In the genomic region with DNA sequence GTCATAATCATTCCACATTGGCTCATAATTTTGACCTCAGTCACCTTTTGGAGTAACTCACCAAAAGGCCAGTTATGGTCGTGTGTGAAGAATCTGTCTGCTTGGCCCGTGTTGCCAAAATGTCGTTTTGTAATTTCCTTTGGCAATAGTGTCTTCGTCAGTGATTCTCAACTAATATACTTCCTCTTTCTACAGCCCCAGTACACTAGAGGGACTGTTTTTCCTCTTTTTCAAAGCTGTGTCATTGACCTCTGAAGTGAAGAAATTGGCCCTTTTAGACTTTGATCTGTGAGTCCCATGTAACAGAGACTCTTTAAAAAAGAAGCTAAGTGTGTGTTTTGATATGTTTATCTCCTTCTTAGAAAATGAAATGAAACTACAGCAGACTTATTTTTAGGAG, we compare ENCODE assay signal across 1 cellular context.
TF ChIP-seq lines count a peak whose summit lies in the region.

No MANE protein-coding gene starts in this region.

TF ChIP-seq in HepG2, 621 proteins besides CTCF, POLR2A, EP300 and RAD21 (continued from another document and continues in another):
- TF ChIP-seq ZNF644 (CRISPR knock-in tag; IDR thresholded peaks at IDR 0.05; ENCODE audit: low read depth) (no peak), HOXA5 (CRISPR knock-in tag; IDR thresholded peaks at IDR 0.05) (no peak), ZSCAN9 (CRISPR knock-in tag; IDR thresholded peaks at IDR 0.05; ENCODE audit: borderline replicate concordance) (no peak), FOXA1 (IDR thresholded peaks at IDR 0.05) (no peak), FOXA1 (CRISPR knock-in tag; IDR thresholded peaks at IDR 0.05) (0 out of 2 replicates have a peak, but pooled peaks have one; percentile 4), BCL6 (CRISPR knock-in tag; IDR thresholded peaks at IDR 0.05) (peak; percentile 48; the same call in 1 of the 2 replicates), ZNF333 (CRISPR knock-in tag; IDR thresholded peaks at IDR 0.05; ENCODE audit: borderline replicate concordance) (no peak), RXRB (CRISPR knock-in tag; IDR thresholded peaks at IDR 0.05; ENCODE audit: borderline replicate concordance) (peak; percentile 97), ZNF20 (CRISPR knock-in tag; IDR thresholded peaks at IDR 0.05) (no peak), CENPT (CRISPR knock-in tag; IDR thresholded peaks at IDR 0.05; ENCODE audit: low read depth) (no peak), ZFP37 (CRISPR knock-in tag; IDR thresholded peaks at IDR 0.05; ENCODE audit: borderline replicate concordance) (no peak), AGO2 (optimal IDR thresholded peaks at IDR 0.05; ENCODE audit: low read depth, low read length) (no peak), HDAC1 (CRISPR knock-in tag; IDR thresholded peaks at IDR 0.05) (0 out of 2 replicates have a peak, but pooled peaks have one; percentile 42), CREM (IDR thresholded peaks at IDR 0.05) (peak; percentile 58), CREM (CRISPR knock-in tag; IDR thresholded peaks at IDR 0.05) (no peak), ZNF205 (CRISPR knock-in tag; IDR thresholded peaks at IDR 0.05) (no peak), ZNF121 (CRISPR knock-in tag; IDR thresholded peaks at IDR 0.05) (peak; percentile 59; the same call in 1 of the 2 replicates), ETV5 (CRISPR knock-in tag; IDR thresholded peaks at IDR 0.05; ENCODE audit: borderline replicate concordance) (peak; percentile 49; the same call in 1 of the 2 replicates), ZFY (CRISPR knock-in tag; IDR thresholded peaks at IDR 0.05) (no peak), ARID2 (CRISPR knock-in tag; IDR thresholded peaks at IDR 0.05; ENCODE audit: borderline replicate concordance) (no peak), HES4 (CRISPR knock-in tag; IDR thresholded peaks at IDR 0.05; ENCODE audit: borderline replicate concordance) (no peak), STAT5B (CRISPR knock-in tag; IDR thresholded peaks at IDR 0.05) (no peak), CREB1 (IDR thresholded peaks at IDR 0.05) (no peak), CREB1 (CRISPR knock-in tag; IDR thresholded peaks at IDR 0.05) (peak; percentile 71; the same call in 1 of the 2 replicates), PPARG (CRISPR knock-in tag; conservative IDR thresholded peaks at IDR 0.05) (peak; percentile 47; the same call in 1 of the 2 replicates), ZNF768 (CRISPR knock-in tag; IDR thresholded peaks at IDR 0.05) (no peak), TCF7 (IDR thresholded peaks at IDR 0.05; ENCODE audit: low read depth) (peak; percentile 28), RFX5 (IDR thresholded peaks at IDR 0.05; ENCODE audit: low read depth, low read length) (no peak), XRCC5 (optimal IDR thresholded peaks at IDR 0.05; ENCODE audit: low read length) (no peak), FOXK1 (CRISPR knock-in tag; IDR thresholded peaks at IDR 0.05; ENCODE audit: borderline replicate concordance, low read depth) (peak; percentile 49; the same call in 1 of the 2 replicates), ISL2 (CRISPR knock-in tag; IDR thresholded peaks at IDR 0.05) (peak; percentile 74), HOXA9 (CRISPR knock-in tag; IDR thresholded peaks at IDR 0.05; ENCODE audit: borderline replicate concordance) (no peak), HDAC6 (IDR thresholded peaks at IDR 0.05; ENCODE audit: low read depth, low read length) (no peak), TEAD2 (CRISPR knock-in tag; IDR thresholded peaks at IDR 0.05) (no peak), NR2F2 (IDR thresholded peaks at IDR 0.05; ENCODE audit: borderline replicate concordance, low read depth) (peak; percentile 72; the same call in 1 of the 2 replicates), ASH2L (IDR thresholded peaks at IDR 0.05; ENCODE audit: insufficient read length, low read depth, low read length) (peak; percentile 51), SATB2 (CRISPR knock-in tag; IDR thresholded peaks at IDR 0.05) (no peak), SALL1 (CRISPR knock-in tag; IDR thresholded peaks at IDR 0.05) (no peak), ZNF33A (CRISPR knock-in tag; IDR thresholded peaks at IDR 0.05; ENCODE audit: borderline replicate concordance) (no peak), RARA (CRISPR knock-in tag; IDR thresholded peaks at IDR 0.05) (peak; percentile 53), HDAC2 (CRISPR knock-in tag; IDR thresholded peaks at IDR 0.05) (0 out of 2 replicates have a peak, but pooled peaks have one; percentile 47), CEBPG (CRISPR knock-in tag; IDR thresholded peaks at IDR 0.05) (peak; percentile 77), ZMYM2 (CRISPR knock-in tag; IDR thresholded peaks at IDR 0.05) (no peak), TGIF2 (CRISPR knock-in tag; IDR thresholded peaks at IDR 0.05) (no peak), MXI1 (IDR thresholded peaks at IDR 0.05; ENCODE audit: borderline replicate concordance, low read depth, low read length) (0 out of 3 replicates have a peak, but pooled peaks have one; percentile 2), ZNF557 (CRISPR knock-in tag; IDR thresholded peaks at IDR 0.05) (no peak), SMAD3 (CRISPR knock-in tag; IDR thresholded peaks at IDR 0.05) (no peak), ZNF510 (CRISPR knock-in tag; IDR thresholded peaks at IDR 0.05; ENCODE audit: low read depth) (no peak)
- TF ChIP-seq, protein P1, sequence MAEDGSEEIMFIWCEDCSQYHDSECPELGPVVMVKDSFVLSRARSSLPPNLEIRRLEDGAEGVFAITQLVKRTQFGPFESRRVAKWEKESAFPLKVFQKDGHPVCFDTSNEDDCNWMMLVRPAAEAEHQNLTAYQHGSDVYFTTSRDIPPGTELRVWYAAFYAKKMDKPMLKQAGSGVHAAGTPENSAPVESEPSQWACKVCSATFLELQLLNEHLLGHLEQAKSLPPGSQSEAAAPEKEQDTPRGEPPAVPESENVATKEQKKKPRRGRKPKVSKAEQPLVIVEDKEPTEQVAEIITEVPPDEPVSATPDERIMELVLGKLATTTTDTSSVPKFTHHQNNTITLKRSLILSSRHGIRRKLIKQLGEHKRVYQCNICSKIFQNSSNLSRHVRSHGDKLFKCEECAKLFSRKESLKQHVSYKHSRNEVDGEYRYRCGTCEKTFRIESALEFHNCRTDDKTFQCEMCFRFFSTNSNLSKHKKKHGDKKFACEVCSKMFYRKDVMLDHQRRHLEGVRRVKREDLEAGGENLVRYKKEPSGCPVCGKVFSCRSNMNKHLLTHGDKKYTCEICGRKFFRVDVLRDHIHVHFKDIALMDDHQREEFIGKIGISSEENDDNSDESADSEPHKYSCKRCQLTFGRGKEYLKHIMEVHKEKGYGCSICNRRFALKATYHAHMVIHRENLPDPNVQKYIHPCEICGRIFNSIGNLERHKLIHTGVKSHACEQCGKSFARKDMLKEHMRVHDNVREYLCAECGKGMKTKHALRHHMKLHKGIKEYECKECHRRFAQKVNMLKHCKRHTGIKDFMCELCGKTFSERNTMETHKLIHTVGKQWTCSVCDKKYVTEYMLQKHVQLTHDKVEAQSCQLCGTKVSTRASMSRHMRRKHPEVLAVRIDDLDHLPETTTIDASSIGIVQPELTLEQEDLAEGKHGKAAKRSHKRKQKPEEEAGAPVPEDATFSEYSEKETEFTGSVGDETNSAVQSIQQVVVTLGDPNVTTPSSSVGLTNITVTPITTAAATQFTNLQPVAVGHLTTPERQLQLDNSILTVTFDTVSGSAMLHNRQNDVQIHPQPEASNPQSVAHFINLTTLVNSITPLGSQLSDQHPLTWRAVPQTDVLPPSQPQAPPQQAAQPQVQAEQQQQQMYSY (CRISPR knock-in tag; IDR thresholded peaks at IDR 0.05) = no peak
- TF ChIP-seq, protein P2, sequence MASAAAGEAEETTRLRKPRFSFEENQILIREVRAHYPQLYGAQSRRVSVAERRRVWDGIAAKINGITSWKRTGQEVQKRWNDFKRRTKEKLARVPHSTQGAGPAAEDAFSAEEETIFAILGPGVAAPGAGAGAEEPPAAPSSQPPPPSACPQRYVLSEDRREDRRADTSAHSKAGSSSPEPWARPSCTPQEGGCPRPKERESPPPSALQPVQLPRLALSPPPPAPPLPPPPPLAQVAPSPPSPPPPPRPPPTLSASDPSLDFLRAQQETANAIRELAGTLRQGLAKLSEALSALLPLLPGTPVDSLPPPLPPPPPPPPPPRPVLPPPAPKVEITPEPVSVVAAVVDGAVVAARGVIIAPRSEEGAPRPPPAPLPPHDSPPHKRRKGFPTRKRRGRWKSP (CRISPR knock-in tag; IDR thresholded peaks at IDR 0.05) = no peak
- TF ChIP-seq, protein P3, sequence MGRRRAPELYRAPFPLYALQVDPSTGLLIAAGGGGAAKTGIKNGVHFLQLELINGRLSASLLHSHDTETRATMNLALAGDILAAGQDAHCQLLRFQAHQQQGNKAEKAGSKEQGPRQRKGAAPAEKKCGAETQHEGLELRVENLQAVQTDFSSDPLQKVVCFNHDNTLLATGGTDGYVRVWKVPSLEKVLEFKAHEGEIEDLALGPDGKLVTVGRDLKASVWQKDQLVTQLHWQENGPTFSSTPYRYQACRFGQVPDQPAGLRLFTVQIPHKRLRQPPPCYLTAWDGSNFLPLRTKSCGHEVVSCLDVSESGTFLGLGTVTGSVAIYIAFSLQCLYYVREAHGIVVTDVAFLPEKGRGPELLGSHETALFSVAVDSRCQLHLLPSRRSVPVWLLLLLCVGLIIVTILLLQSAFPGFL (CRISPR knock-in tag; IDR thresholded peaks at IDR 0.05) = no peak
- TF ChIP-seq, protein P4, sequence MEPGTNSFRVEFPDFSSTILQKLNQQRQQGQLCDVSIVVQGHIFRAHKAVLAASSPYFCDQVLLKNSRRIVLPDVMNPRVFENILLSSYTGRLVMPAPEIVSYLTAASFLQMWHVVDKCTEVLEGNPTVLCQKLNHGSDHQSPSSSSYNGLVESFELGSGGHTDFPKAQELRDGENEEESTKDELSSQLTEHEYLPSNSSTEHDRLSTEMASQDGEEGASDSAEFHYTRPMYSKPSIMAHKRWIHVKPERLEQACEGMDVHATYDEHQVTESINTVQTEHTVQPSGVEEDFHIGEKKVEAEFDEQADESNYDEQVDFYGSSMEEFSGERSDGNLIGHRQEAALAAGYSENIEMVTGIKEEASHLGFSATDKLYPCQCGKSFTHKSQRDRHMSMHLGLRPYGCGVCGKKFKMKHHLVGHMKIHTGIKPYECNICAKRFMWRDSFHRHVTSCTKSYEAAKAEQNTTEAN (CRISPR knock-in tag; conservative IDR thresholded peaks at IDR 0.05) = peak; percentile 54; the same call in 1 of the 2 replicates
- TF ChIP-seq, protein P5, sequence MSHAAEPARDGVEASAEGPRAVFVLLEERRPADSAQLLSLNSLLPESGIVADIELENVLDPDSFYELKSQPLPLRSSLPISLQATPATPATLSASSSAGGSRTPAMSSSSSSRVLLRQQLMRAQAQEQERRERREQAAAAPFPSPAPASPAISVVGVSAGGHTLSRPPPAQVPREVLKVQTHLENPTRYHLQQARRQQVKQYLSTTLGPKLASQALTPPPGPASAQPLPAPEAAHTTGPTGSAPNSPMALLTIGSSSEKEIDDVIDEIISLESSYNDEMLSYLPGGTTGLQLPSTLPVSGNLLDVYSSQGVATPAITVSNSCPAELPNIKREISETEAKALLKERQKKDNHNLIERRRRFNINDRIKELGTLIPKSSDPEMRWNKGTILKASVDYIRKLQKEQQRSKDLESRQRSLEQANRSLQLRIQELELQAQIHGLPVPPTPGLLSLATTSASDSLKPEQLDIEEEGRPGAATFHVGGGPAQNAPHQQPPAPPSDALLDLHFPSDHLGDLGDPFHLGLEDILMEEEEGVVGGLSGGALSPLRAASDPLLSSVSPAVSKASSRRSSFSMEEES (CRISPR knock-in tag; IDR thresholded peaks at IDR 0.05) = no peak
- TF ChIP-seq, protein P6, sequence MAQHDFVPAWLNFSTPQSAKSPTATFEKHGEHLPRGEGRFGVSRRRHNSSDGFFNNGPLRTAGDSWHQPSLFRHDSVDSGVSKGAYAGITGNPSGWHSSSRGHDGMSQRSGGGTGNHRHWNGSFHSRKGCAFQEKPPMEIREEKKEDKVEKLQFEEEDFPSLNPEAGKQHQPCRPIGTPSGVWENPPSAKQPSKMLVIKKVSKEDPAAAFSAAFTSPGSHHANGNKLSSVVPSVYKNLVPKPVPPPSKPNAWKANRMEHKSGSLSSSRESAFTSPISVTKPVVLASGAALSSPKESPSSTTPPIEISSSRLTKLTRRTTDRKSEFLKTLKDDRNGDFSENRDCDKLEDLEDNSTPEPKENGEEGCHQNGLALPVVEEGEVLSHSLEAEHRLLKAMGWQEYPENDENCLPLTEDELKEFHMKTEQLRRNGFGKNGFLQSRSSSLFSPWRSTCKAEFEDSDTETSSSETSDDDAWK (CRISPR knock-in tag; IDR thresholded peaks at IDR 0.05) = no peak
- TF ChIP-seq, protein P7, sequence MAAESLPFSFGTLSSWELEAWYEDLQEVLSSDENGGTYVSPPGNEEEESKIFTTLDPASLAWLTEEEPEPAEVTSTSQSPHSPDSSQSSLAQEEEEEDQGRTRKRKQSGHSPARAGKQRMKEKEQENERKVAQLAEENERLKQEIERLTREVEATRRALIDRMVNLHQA (CRISPR knock-in tag; IDR thresholded peaks at IDR 0.05) = no peak
- TF ChIP-seq, protein P8, sequence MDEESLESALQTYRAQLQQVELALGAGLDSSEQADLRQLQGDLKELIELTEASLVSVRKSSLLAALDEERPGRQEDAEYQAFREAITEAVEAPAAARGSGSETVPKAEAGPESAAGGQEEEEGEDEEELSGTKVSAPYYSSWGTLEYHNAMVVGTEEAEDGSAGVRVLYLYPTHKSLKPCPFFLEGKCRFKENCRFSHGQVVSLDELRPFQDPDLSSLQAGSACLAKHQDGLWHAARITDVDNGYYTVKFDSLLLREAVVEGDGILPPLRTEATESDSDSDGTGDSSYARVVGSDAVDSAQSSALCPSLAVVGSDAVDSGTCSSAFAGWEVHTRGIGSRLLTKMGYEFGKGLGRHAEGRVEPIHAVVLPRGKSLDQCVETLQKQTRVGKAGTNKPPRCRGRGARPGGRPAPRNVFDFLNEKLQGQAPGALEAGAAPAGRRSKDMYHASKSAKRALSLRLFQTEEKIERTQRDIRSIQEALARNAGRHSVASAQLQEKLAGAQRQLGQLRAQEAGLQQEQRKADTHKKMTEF (CRISPR knock-in tag; IDR thresholded peaks at IDR 0.05) = peak; percentile 70
- TF ChIP-seq, protein P9, sequence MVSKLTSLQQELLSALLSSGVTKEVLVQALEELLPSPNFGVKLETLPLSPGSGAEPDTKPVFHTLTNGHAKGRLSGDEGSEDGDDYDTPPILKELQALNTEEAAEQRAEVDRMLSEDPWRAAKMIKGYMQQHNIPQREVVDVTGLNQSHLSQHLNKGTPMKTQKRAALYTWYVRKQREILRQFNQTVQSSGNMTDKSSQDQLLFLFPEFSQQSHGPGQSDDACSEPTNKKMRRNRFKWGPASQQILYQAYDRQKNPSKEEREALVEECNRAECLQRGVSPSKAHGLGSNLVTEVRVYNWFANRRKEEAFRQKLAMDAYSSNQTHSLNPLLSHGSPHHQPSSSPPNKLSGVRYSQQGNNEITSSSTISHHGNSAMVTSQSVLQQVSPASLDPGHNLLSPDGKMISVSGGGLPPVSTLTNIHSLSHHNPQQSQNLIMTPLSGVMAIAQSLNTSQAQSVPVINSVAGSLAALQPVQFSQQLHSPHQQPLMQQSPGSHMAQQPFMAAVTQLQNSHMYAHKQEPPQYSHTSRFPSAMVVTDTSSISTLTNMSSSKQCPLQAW (CRISPR knock-in tag; IDR thresholded peaks at IDR 0.05) = no peak
